1 cellular context compared by ENCODE assay signal in the genomic region with DNA sequence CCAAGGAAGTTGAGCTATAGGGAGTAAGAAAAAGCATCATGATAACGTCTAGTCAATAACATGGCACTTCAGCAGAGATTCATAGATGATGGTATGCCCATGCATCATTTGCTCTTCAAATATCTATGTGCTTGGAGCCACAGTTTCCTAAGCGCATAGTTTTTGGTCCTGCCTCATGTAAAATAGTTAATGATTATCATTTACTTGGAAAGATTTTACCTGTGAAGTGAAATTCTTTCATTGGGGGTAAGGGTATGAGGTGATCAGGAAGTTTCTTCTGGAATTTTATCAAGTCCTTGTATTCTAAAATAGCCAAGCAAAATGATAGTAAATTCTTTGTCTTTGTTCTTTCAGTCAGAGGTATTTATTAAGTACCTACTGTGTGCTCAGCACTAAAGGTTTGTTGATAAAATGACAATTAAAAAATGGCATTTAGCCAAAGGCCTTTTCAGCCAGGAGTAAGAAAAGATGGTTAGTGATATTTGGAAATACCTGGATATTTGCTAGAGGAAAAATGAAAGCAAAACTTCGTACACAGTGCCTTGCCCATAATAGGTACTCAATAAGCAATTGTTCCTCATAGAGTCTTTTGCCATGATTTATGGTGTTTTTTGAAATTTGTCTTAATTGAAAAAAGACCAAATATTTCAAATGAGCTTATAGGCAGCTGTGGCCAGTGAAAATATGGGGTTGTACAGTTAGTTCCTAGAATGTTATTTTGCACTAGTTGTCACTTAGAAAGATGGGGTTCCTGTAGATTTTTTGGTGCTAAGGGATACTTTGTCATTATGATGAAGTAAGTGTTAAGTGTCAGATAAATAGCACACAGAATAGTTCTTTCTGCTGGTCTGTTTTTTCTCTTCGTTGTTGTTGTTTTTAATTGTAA.
TF ChIP-seq lines count a peak whose summit lies in the region.

No MANE protein-coding gene starts in this region.

TF ChIP-seq in K562, 482 proteins besides CTCF, POLR2A, EP300 and RAD21 (continued from another document and continues in another):
- TF ChIP-seq, protein P1, sequence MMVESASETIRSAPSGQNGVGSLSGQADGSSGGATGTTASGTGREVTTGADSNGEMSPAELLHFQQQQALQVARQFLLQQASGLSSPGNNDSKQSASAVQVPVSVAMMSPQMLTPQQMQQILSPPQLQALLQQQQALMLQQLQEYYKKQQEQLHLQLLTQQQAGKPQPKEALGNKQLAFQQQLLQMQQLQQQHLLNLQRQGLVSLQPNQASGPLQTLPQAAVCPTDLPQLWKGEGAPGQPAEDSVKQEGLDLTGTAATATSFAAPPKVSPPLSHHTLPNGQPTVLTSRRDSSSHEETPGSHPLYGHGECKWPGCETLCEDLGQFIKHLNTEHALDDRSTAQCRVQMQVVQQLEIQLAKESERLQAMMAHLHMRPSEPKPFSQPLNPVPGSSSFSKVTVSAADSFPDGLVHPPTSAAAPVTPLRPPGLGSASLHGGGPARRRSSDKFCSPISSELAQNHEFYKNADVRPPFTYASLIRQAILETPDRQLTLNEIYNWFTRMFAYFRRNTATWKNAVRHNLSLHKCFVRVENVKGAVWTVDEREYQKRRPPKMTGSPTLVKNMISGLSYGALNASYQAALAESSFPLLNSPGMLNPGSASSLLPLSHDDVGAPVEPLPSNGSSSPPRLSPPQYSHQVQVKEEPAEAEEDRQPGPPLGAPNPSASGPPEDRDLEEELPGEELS (CRISPR knock-in tag; IDR thresholded peaks at IDR 0.05; ENCODE audit: borderline replicate concordance) = no peak
- no peak for TF ChIP-seq CCAR2 (IDR thresholded peaks at IDR 0.05; ENCODE audit: low read depth, low read length)
- TF ChIP-seq NFRKB (IDR thresholded peaks at IDR 0.05; ENCODE audit: low read depth) = 0 out of 2 replicates have a peak, but pooled peaks have one; percentile 13
- TF ChIP-seq NEUROD1 (IDR thresholded peaks at IDR 0.05; ENCODE audit: borderline replicate concordance, low read depth, low read length, partially characterized antibody) = no peak
- TF ChIP-seq PHF20 (IDR thresholded peaks at IDR 0.05; ENCODE audit: partially characterized antibody) = no peak
- TF ChIP-seq, protein P2, sequence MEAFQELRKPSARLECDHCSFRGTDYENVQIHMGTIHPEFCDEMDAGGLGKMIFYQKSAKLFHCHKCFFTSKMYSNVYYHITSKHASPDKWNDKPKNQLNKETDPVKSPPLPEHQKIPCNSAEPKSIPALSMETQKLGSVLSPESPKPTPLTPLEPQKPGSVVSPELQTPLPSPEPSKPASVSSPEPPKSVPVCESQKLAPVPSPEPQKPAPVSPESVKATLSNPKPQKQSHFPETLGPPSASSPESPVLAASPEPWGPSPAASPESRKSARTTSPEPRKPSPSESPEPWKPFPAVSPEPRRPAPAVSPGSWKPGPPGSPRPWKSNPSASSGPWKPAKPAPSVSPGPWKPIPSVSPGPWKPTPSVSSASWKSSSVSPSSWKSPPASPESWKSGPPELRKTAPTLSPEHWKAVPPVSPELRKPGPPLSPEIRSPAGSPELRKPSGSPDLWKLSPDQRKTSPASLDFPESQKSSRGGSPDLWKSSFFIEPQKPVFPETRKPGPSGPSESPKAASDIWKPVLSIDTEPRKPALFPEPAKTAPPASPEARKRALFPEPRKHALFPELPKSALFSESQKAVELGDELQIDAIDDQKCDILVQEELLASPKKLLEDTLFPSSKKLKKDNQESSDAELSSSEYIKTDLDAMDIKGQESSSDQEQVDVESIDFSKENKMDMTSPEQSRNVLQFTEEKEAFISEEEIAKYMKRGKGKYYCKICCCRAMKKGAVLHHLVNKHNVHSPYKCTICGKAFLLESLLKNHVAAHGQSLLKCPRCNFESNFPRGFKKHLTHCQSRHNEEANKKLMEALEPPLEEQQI (IDR thresholded peaks at IDR 0.05) = no peak
- no peak for TF ChIP-seq KLF1 (tag; IDR thresholded peaks at IDR 0.05)
- no peak for TF ChIP-seq PPARD (CRISPR knock-in tag; IDR thresholded peaks at IDR 0.05)
- TF ChIP-seq POLR2H (tag; IDR thresholded peaks at IDR 0.05; ENCODE audit: low read depth) = no peak
- no peak for TF ChIP-seq PHB2 (IDR thresholded peaks at IDR 0.05; ENCODE audit: low read depth)
- no peak for TF ChIP-seq KDM1A (IDR thresholded peaks at IDR 0.05)
- TF ChIP-seq HMG20A (CRISPR knock-in tag; conservative IDR thresholded peaks at IDR 0.05) = no peak
- TF ChIP-seq RB1 (IDR thresholded peaks at IDR 0.05; ENCODE audit: low read depth) = no peak
- no peak for TF ChIP-seq FOXM1 (IDR thresholded peaks at IDR 0.05; ENCODE audit: low read depth)
- TF ChIP-seq FOXM1 (CRISPR knock-in tag; IDR thresholded peaks at IDR 0.05; ENCODE audit: low read depth) = no peak
- no peak for TF ChIP-seq ZNF316 (IDR thresholded peaks at IDR 0.05)
- TF ChIP-seq EGR1 (conservative IDR thresholded peaks at IDR 0.05) = no peak
- TF ChIP-seq ZNF408 (CRISPR knock-in tag; IDR thresholded peaks at IDR 0.05; ENCODE audit: low read depth) = no peak
- TF ChIP-seq ELF4 (CRISPR knock-in tag; IDR thresholded peaks at IDR 0.05) = no peak
- TF ChIP-seq ZNF24 (IDR thresholded peaks at IDR 0.05) = no peak
- TF ChIP-seq STAT5A (IDR thresholded peaks at IDR 0.05; ENCODE audit: borderline replicate concordance, low read length) = no peak
- TF ChIP-seq, protein P3, sequence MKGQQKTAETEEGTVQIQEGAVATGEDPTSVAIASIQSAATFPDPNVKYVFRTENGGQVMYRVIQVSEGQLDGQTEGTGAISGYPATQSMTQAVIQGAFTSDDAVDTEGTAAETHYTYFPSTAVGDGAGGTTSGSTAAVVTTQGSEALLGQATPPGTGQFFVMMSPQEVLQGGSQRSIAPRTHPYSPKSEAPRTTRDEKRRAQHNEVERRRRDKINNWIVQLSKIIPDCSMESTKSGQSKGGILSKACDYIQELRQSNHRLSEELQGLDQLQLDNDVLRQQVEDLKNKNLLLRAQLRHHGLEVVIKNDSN (CRISPR knock-in tag; IDR thresholded peaks at IDR 0.05) = no peak
- no peak for TF ChIP-seq ZNF282 (CRISPR knock-in tag; IDR thresholded peaks at IDR 0.05)
- peak; percentile 68 for TF ChIP-seq MECOM (CRISPR knock-in tag; IDR thresholded peaks at IDR 0.05)
- TF ChIP-seq NCOR1 (IDR thresholded peaks at IDR 0.05) = no peak
- TF ChIP-seq ZBTB1 (CRISPR knock-in tag; IDR thresholded peaks at IDR 0.05; ENCODE audit: borderline replicate concordance, low read depth) = no peak
- TF ChIP-seq SMAD2 (IDR thresholded peaks at IDR 0.05; ENCODE audit: low read depth, low read length) = no peak
- TF ChIP-seq GABPA (tag; conservative IDR thresholded peaks at IDR 0.05; ENCODE audit: low read depth) = no peak; the same call in 1 of the 2 replicates
- TF ChIP-seq RFX7 (CRISPR knock-in tag; IDR thresholded peaks at IDR 0.05) = no peak
- no peak for TF ChIP-seq BMI1 (IDR thresholded peaks at IDR 0.05; ENCODE audit: low read length)
- peak; percentile 27; the same call in 1 of the 2 replicates for TF ChIP-seq PYGO2 (tag; IDR thresholded peaks at IDR 0.05)
- peak; percentile 60; the same call in 1 of the 2 replicates for TF ChIP-seq ZNF41 (CRISPR knock-in tag; conservative IDR thresholded peaks at IDR 0.05)
- no peak for TF ChIP-seq ZNF263 (CRISPR knock-in tag; IDR thresholded peaks at IDR 0.05; ENCODE audit: borderline replicate concordance)
- no peak for TF ChIP-seq E2F3 (CRISPR knock-in tag; IDR thresholded peaks at IDR 0.05)
- TF ChIP-seq, protein P4, sequence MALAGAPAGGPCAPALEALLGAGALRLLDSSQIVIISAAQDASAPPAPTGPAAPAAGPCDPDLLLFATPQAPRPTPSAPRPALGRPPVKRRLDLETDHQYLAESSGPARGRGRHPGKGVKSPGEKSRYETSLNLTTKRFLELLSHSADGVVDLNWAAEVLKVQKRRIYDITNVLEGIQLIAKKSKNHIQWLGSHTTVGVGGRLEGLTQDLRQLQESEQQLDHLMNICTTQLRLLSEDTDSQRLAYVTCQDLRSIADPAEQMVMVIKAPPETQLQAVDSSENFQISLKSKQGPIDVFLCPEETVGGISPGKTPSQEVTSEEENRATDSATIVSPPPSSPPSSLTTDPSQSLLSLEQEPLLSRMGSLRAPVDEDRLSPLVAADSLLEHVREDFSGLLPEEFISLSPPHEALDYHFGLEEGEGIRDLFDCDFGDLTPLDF (CRISPR knock-in tag; IDR thresholded peaks at IDR 0.05) = no peak
- TF ChIP-seq, protein P5, sequence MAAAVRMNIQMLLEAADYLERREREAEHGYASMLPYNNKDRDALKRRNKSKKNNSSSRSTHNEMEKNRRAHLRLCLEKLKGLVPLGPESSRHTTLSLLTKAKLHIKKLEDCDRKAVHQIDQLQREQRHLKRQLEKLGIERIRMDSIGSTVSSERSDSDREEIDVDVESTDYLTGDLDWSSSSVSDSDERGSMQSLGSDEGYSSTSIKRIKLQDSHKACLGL (CRISPR knock-in tag; IDR thresholded peaks at IDR 0.05; ENCODE audit: borderline replicate concordance, poor library complexity, severe bottlenecking) = no peak
- TF ChIP-seq BRD4 (IDR thresholded peaks at IDR 0.05) = peak; percentile 11; the same call in 1 of the 2 replicates
- no peak for TF ChIP-seq ZNF124 (CRISPR knock-in tag; IDR thresholded peaks at IDR 0.05)
- TF ChIP-seq ZNF583 (CRISPR knock-in tag; IDR thresholded peaks at IDR 0.05) = peak; percentile 88
- TF ChIP-seq, protein P6, sequence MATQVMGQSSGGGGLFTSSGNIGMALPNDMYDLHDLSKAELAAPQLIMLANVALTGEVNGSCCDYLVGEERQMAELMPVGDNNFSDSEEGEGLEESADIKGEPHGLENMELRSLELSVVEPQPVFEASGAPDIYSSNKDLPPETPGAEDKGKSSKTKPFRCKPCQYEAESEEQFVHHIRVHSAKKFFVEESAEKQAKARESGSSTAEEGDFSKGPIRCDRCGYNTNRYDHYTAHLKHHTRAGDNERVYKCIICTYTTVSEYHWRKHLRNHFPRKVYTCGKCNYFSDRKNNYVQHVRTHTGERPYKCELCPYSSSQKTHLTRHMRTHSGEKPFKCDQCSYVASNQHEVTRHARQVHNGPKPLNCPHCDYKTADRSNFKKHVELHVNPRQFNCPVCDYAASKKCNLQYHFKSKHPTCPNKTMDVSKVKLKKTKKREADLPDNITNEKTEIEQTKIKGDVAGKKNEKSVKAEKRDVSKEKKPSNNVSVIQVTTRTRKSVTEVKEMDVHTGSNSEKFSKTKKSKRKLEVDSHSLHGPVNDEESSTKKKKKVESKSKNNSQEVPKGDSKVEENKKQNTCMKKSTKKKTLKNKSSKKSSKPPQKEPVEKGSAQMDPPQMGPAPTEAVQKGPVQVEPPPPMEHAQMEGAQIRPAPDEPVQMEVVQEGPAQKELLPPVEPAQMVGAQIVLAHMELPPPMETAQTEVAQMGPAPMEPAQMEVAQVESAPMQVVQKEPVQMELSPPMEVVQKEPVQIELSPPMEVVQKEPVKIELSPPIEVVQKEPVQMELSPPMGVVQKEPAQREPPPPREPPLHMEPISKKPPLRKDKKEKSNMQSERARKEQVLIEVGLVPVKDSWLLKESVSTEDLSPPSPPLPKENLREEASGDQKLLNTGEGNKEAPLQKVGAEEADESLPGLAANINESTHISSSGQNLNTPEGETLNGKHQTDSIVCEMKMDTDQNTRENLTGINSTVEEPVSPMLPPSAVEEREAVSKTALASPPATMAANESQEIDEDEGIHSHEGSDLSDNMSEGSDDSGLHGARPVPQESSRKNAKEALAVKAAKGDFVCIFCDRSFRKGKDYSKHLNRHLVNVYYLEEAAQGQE (CRISPR knock-in tag; IDR thresholded peaks at IDR 0.05; ENCODE audit: low read depth) = 0 out of 2 replicates have a peak, but pooled peaks have one; percentile 24
- peak; percentile 74; the same call in 1 of the 2 replicates for TF ChIP-seq HIVEP1 (CRISPR knock-in tag; IDR thresholded peaks at IDR 0.05)
- TF ChIP-seq, protein P7, sequence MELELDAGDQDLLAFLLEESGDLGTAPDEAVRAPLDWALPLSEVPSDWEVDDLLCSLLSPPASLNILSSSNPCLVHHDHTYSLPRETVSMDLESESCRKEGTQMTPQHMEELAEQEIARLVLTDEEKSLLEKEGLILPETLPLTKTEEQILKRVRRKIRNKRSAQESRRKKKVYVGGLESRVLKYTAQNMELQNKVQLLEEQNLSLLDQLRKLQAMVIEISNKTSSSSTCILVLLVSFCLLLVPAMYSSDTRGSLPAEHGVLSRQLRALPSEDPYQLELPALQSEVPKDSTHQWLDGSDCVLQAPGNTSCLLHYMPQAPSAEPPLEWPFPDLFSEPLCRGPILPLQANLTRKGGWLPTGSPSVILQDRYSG (tag; conservative IDR thresholded peaks at IDR 0.05; ENCODE audit: low read depth) = peak; percentile 93; the same call in 1 of the 2 replicates
- no peak for TF ChIP-seq TEAD2 (tag; IDR thresholded peaks at IDR 0.05)
- TF ChIP-seq HDAC2 (IDR thresholded peaks at IDR 0.05) = no peak
- TF ChIP-seq MCM5 (IDR thresholded peaks at IDR 0.05; ENCODE audit: low read depth) = no peak
- TF ChIP-seq, protein P8, sequence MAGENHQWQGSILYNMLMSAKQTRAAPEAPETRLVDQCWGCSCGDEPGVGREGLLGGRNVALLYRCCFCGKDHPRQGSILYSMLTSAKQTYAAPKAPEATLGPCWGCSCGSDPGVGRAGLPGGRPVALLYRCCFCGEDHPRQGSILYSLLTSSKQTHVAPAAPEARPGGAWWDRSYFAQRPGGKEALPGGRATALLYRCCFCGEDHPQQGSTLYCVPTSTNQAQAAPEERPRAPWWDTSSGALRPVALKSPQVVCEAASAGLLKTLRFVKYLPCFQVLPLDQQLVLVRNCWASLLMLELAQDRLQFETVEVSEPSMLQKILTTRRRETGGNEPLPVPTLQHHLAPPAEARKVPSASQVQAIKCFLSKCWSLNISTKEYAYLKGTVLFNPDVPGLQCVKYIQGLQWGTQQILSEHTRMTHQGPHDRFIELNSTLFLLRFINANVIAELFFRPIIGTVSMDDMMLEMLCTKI (IDR thresholded peaks at IDR 0.05; ENCODE audit: partially characterized antibody) = no peak
- no peak for TF ChIP-seq MED1 (CRISPR knock-in tag; IDR thresholded peaks at IDR 0.05; ENCODE audit: borderline replicate concordance)
- TF ChIP-seq CREM (IDR thresholded peaks at IDR 0.05; ENCODE audit: low read depth) = no peak
- TF ChIP-seq ZNF165 (CRISPR knock-in tag; IDR thresholded peaks at IDR 0.05; ENCODE audit: borderline replicate concordance) = no peak
- no peak for TF ChIP-seq HOXB6 (CRISPR knock-in tag; IDR thresholded peaks at IDR 0.05; ENCODE audit: borderline replicate concordance)
- TF ChIP-seq NFE2 (IDR thresholded peaks at IDR 0.05; ENCODE audit: low read depth) = no peak
- TF ChIP-seq ZNF766 (CRISPR knock-in tag; conservative IDR thresholded peaks at IDR 0.05) = peak; percentile 77; the same call in 1 of the 2 replicates
- no peak for TF ChIP-seq KAT2B (IDR thresholded peaks at IDR 0.05; ENCODE audit: low read depth, low read length)
- no peak for TF ChIP-seq DNMT1 (IDR thresholded peaks at IDR 0.05)
- no peak for TF ChIP-seq CBX2 (IDR thresholded peaks at IDR 0.05; ENCODE audit: insufficient read depth, low read length, poor library complexity, severe bottlenecking)
- TF ChIP-seq HNRNPUL1 (IDR thresholded peaks at IDR 0.05; ENCODE audit: low read length) = no peak
- TF ChIP-seq SMAD3 (CRISPR knock-in tag; conservative IDR thresholded peaks at IDR 0.05) = peak; percentile 88
- no peak for TF ChIP-seq OTX1 (CRISPR knock-in tag; IDR thresholded peaks at IDR 0.05)
- TF ChIP-seq TSC22D4 (tag; IDR thresholded peaks at IDR 0.05) = no peak
